In the genomic region with DNA sequence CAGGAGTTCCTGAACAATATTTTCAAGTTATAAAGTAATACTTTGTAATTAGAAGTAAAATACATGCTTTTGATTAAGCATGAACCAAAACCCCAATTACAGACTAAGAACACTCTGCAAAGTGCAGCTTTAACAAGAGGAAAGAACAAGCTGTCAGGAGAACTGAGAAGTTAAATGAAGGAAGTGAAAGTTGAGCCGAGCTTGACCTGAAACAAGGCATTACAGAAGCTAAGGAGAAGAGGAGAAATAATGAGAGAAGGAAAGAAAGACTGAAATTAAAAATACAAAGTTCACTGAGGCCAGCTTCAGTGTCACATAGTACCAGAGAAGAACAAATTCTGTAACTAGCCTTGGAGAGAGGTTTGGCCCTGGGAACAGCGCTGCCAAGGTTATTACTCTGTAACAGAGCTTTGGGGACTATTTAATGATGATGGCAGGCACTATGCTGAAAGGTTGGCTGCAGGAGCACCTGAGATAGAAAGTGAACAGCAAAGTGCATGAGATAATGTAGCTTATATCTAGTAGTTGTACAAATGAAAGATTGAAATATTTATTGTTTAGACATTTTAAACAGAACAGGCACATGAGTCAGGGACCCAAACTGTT, we compare ENCODE assay signal across 13 cellular contexts.
DNase-seq lines count a peak whose midpoint lies in the region; ATAC-seq, FAIRE-seq and TF ChIP-seq lines count a peak whose summit lies in the region.
"Had no signal": no experiment of that assay in that cellular context is flagged by ENCODE, and none has a peak within 500 bp of the region (broad histone marks: within the 10 kb centered on the region; RNA-seq: fewer than 3 reads in every experiment).

No MANE protein-coding gene starts in this region.

- no peak for FAIRE-seq in frontal cortex (lab: Jason Lieb, UNC)

- no peak for TF ChIP-seq CTCF in GM10248 (IDR thresholded peaks at IDR 0.05; ENCODE audit: control extremely low read depth, extremely low read depth, low read depth, missing control alignments)
- TF ChIP-seq CTCF in natural killer cell (IDR thresholded peaks at IDR 0.05) = no peak

- CTCF ChIA-PET in GM10248 (lab: Yijun Ruan, JAX) = interaction anchor here (0.7 to 3.1 kb wide), 3 partner anchors 12 to 467 kb away, joined by 3 to 14 read pairs (median 3); no protein-coding TSS in a partner anchor

- ATAC-seq in GM19463 (IDR thresholded peaks at IDR 0.05; ENCODE audit: unreplicated experiment) = peak; percentile 92
- peak; percentile 100 for ATAC-seq in HG03025 (IDR thresholded peaks at IDR 0.05; ENCODE audit: low FRiP score, unreplicated experiment)
- ATAC-seq in natural killer cell = no peak
- ATAC-seq: psoas muscle had no signal

- H3K36me3 Mint-ChIP-seq in natural killer cell = no peaks in the 10 kb centered on the region
- H3K36me3 Mint-ChIP-seq: immature natural killer cell had no signal

- no peak overlapping the region for H3K27ac Mint-ChIP-seq in natural killer cell
- H3K27ac Mint-ChIP-seq: immature natural killer cell had no signal

- intact Hi-C loops in natural killer cell (cut with micrococcal nuclease) = no loop called here

- no peaks in the 10 kb centered on the region for H3K27me3 Mint-ChIP-seq in natural killer cell (ENCODE audit: low read depth in 2 of 2)

- H3K9me3 Mint-ChIP-seq in natural killer cell = peaks cover 9 to 10% of the 10 kb centered on the region in 2 donors

- peak; percentile 38 for DNase-seq in GM10248 (ENCODE audit: extremely low spot score)
- peak; percentile 61 to 98 for DNase-seq in NOMO-1 (lab: John Stamatoyannopoulos, UW; ENCODE audit: unreplicated experiment in 2 of 2)
- DNase-seq in natural killer cell = no peak
- no peak for DNase-seq in NCI-H2227 (lab: John Stamatoyannopoulos, UW; ENCODE audit: unreplicated experiment)
- no peak for DNase-seq in frontal cortex (ENCODE audit: low spot score in 2 of 2)
- no peak for DNase-seq in NCI-H2196 treated with DMSO at 0.1 percent for 48 hours (lab: John Stamatoyannopoulos, UW; ENCODE audit: unreplicated experiment)
- DNase-seq: activated naive CD4-positive, alpha-beta T cell; immature natural killer cell; NCI-H1048; psoas muscle; T-helper 1 cell had no signal

- POLR2A ChIA-PET in GM10248 (lab: Yijun Ruan, JAX) = no interaction called here

- H3K4me3 Mint-ChIP-seq in natural killer cell = no peak overlapping the region
- H3K4me3 Mint-ChIP-seq: immature natural killer cell had no signal

- no peaks in the 10 kb centered on the region for H3K4me1 Mint-ChIP-seq in natural killer cell
- H3K4me1 Mint-ChIP-seq: immature natural killer cell had no signal

Comparison
In these comparisons a context has a peak if more than half of its experiments do, and no peak if none do; other contexts are left out.
1. DNase-seq: peak in GM10248 (single experiment) and NOMO-1 (2 of 2); none in natural killer cell (single experiment), NCI-H2227 (single experiment), frontal cortex (0 of 2) and NCI-H2196 treated with DMSO at 0.1 percent for 48 hours (single experiment).
2. ATAC-seq: peak in GM19463 (single experiment) and HG03025 (single experiment); none in natural killer cell (0 of 3).